ENCODE assay signal across 8 cellular contexts in genomic region chr9:137085918-137086530, GRCh38. TPM values are rescaled to one million over a fixed set of nuclear protein-coding genes. Genes with fewer than 3 reads are reported as not detected.
DNase-seq lines count a peak whose midpoint lies in the region; ATAC-seq and TF ChIP-seq lines count a peak whose summit lies in the region.

No MANE protein-coding gene starts in this region.

- H3K9ac ChIP-seq in colonic mucosa (ENCODE audit: low read depth in 2 of 2, low read length in 2 of 2): peak overlapping the region; percentile 76 to 87

- H3K4me3 ChIP-seq in colonic mucosa: peak overlapping the region; percentile 90
- peak overlapping the region; percentile 60 for H3K4me3 ChIP-seq in lung

- no peaks in the 10 kb centered on the region for H3K27me3 Mint-ChIP-seq in T-helper 1 cell treated with Interleukin-12 subunit alpha and Interleukin-12 subunit beta and Interleukin-4 antibody, amounts not matched to agents 30 μg/mL and 1 μg/mL, for 36 hours (ENCODE audit: low read depth)

- ATAC-seq in GM18499 (IDR thresholded peaks at IDR 0.05; ENCODE audit: insufficient read depth, unreplicated experiment): peak; percentile 2
- ATAC-seq in HG03066 (IDR thresholded peaks at IDR 0.05; ENCODE audit: low read depth, unreplicated experiment): peak; percentile 2
- ATAC-seq in lung (ENCODE audit: insufficient read depth, low FRiP score): no peak
- no peak for ATAC-seq in GM18511 (IDR thresholded peaks at IDR 0.05; ENCODE audit: unreplicated experiment)
- no peak for ATAC-seq in GM18502 (IDR thresholded peaks at IDR 0.05; ENCODE audit: poor library complexity, unreplicated experiment)

- WGBS in lung, 2 donors: 1% methylated on average over 53 to 58 of the region's 58 CpGs

- peak; percentile 57 for DNase-seq in colonic mucosa
- peak; percentile 45 for DNase-seq in lung (ENCODE audit: low spot score)

- H3K9me3 Mint-ChIP-seq in T-helper 1 cell treated with Interleukin-12 subunit alpha and Interleukin-12 subunit beta and Interleukin-4 antibody, amounts not matched to agents 30 μg/mL and 1 μg/mL, for 36 hours: no peaks in the 10 kb centered on the region

- peak overlapping the region; percentile 94 for H3K27ac ChIP-seq in colonic mucosa
- H3K27ac ChIP-seq in lung (ENCODE audit: low read depth in 1 of 2, low read length in 1 of 2): peak overlapping the region; percentile 91 to 95
- H3K27ac ChIP-seq in temporal lobe (ENCODE audit: low read depth, low read length): peak overlapping the region; percentile 78

- peaks cover 28% of the 10 kb centered on the region for H3K4me1 Mint-ChIP-seq in T-helper 1 cell treated with Interleukin-12 subunit alpha and Interleukin-12 subunit beta and Interleukin-4 antibody, amounts not matched to agents 30 μg/mL and 1 μg/mL, for 36 hours (ENCODE audit: low read depth)

- intact Hi-C loops in colonic mucosa (cut with DNase I): no loop called here

- H3K36me3 Mint-ChIP-seq in T-helper 1 cell treated with Interleukin-12 subunit alpha and Interleukin-12 subunit beta and Interleukin-4 antibody, amounts not matched to agents 30 μg/mL and 1 μg/mL, for 36 hours (ENCODE audit: low read depth): peaks cover 14% of the 10 kb centered on the region

- no peaks in the 10 kb centered on the region for H3K9me3 ChIP-seq in colonic mucosa
- no peaks in the 10 kb centered on the region for H3K9me3 ChIP-seq in lung (ENCODE audit: control insufficient read depth in 2 of 2, insufficient read depth in 1 of 2, low read length in 1 of 2)

- no peaks in the 10 kb centered on the region for H3K27me3 ChIP-seq in colonic mucosa
- no peaks in the 10 kb centered on the region for H3K27me3 ChIP-seq in lung (ENCODE audit: control insufficient read depth, insufficient read depth)

- H3K36me3 ChIP-seq in colonic mucosa (no peaks in the 10 kb centered on the region), lung (ENCODE audit: control insufficient read depth in 2 of 2, insufficient read depth in 2 of 2, low read length in 2 of 2) (peaks cover 0 to 28% of the 10 kb centered on the region in 2 donors)

- H3K4me3 Mint-ChIP-seq in T-helper 1 cell treated with Interleukin-12 subunit alpha and Interleukin-12 subunit beta and Interleukin-4 antibody, amounts not matched to agents 30 μg/mL and 1 μg/mL, for 36 hours: peak overlapping the region; percentile 93

- TF ChIP-seq CTCF in colonic mucosa (IDR thresholded peaks at IDR 0.05) (no peak), lung (IDR thresholded peaks at IDR 0.05; ENCODE audit: control extremely low read depth, extremely low read depth) (no peak)

- peak overlapping the region; percentile 90 for H3K27ac Mint-ChIP-seq in T-helper 1 cell treated with Interleukin-12 subunit alpha and Interleukin-12 subunit beta and Interleukin-4 antibody, amounts not matched to agents 30 μg/mL and 1 μg/mL, for 36 hours

- H3K4me1 ChIP-seq in colonic mucosa: peaks cover 7% of the 10 kb centered on the region
- no peaks in the 10 kb centered on the region for H3K4me1 ChIP-seq in lung (ENCODE audit: control insufficient read depth in 2 of 2, insufficient read depth in 2 of 2, low read length in 2 of 2)

RNA-seq across cellular contexts. Expression of gene MAN1B1, which starts 0.8 kb away (rescaled TPM):
- total RNA-seq in colonic mucosa: 10 to 100 TPM; 43.5 to 52.6 TPM
- total RNA-seq in lung: 10 to 100 TPM; 56.7 to 70.9 TPM
- 10 to 100 TPM; 40.3 to 56.9 TPM for polyA plus RNA-seq in lung
- 37.6 TPM for total RNA-seq in temporal lobe

RNA-seq across cellular contexts. Expression of gene UAP1L1, which starts 8.7 kb away (rescaled TPM):
- 10 to 100 TPM in 1 of 2 donors, 1 to 10 TPM in 1; 9.0 to 13.0 TPM for total RNA-seq in colonic mucosa
- total RNA-seq in lung: 10 to 100 TPM; 12.2 to 35.5 TPM
- polyA plus RNA-seq in lung: 10 to 100 TPM; 14.5 to 19.7 TPM
- 0.25 TPM for total RNA-seq in temporal lobe

RNA-seq across cellular contexts. Expression of gene SAPCD2, which starts 15.7 kb away (rescaled TPM):
- total RNA-seq in colonic mucosa: 10 to 100 TPM; 19.2 to 57.8 TPM
- 1 to 10 TPM; 1.4 to 1.7 TPM for total RNA-seq in lung
- polyA plus RNA-seq in lung: 1 to 10 TPM; 1.3 to 2.1 TPM
- 1.5 TPM for total RNA-seq in temporal lobe

RNA-seq across cellular contexts. Expression of gene DPP7, which starts 28.5 kb away (rescaled TPM):
- total RNA-seq in colonic mucosa (10 to 100 TPM; 46.2 to 52.5 TPM), lung (100 to 1,000 TPM in 1 of 2 donors, 10 to 100 TPM in 1; 48.0 to 236 TPM), temporal lobe (18.7 TPM)
- 100 to 1,000 TPM; 220 to 436 TPM for polyA plus RNA-seq in lung

RNA-seq across cellular contexts. Expression of gene ENTPD2, which starts 32.2 kb away (rescaled TPM):
- total RNA-seq in colonic mucosa (10 to 100 TPM; 20.5 to 22.1 TPM), lung (1 to 10 TPM; 1.8 to 3.2 TPM), temporal lobe (0.25 TPM)
- polyA plus RNA-seq in lung: under 1 TPM; 0.39 to 0.53 TPM

Comparison
In these comparisons a context has a peak if more than half of its experiments do, and no peak if none do; other contexts are left out.
1. ATAC-seq: peak in GM18499 (single experiment) and HG03066 (single experiment); none in lung (single experiment), GM18511 (single experiment) and GM18502 (single experiment).
2. Peak in every context shown above with its lines, with median percentiles within 50 percentile points of each other: H3K27ac ChIP-seq.